ENCODE assay signal across 29 cellular contexts in the genomic region with DNA sequence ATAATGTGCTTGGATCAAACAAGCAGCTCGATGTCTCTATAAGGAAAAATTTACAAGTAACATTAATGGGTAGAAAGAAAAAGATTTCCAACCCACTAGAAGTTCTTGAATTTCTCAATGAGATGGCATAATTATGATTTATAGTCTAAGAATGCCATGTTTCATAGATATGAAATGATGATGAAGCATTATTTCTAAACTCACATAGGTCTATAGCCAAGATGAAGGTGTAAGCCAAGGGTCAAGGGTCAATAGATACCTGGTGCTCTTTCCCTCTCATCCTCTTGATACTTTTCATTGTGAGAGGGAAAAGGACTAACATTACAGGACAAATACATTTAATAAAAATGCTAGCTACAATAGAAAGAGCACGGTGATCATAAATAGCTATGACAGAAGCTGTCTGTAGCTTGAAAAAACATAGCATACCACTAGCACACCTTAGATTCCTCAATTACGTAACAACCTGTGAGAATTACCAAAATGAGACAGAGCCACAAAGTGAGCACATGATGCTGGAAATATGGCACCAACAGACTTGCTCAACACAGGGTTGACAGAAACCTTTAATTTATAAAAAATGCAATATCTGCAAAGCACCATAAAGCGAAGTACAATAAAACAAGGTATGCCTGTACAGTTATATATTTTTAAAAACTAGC. TPM values are rescaled to one million over a fixed set of nuclear protein-coding genes. Genes with fewer than 3 reads are reported as not detected.
"Had no signal": no experiment of that assay in that cellular context is flagged by ENCODE, and none has a peak within 500 bp of the region (broad histone marks: within the 10 kb centered on the region; RNA-seq: fewer than 3 reads in every experiment).

No MANE protein-coding gene starts in this region.

- DNase-seq: activated CD4-positive, alpha-beta memory T cell treated with anti-CD3 and anti-CD28 coated beads for 36 hours; activated CD4-positive, alpha-beta T cell treated with anti-CD3 and anti-CD28 coated beads for 48 hours; activated CD8-positive, alpha-beta memory T cell treated with anti-CD3 and anti-CD28 coated beads, Interleukin-2, amount 50 U/mL, for 4 hours; activated effector memory CD4-positive, alpha-beta T cell treated with anti-CD3 and anti-CD28 coated beads, Interleukin-2, amount 50 U/mL, for 16 hours; activated naive CD4-positive, alpha-beta T cell treated with anti-CD3 and anti-CD28 coated beads for 36 hours; activated T-cell treated with anti-CD3 and anti-CD28 coated beads, Interleukin-2, amount 50 U/mL, for 1 hour; amygdala; cerebellar nuclear complex; colonic mucosa; effector CD8-positive, alpha-beta T cell; erythroblast; hippocampal formation; left cardiac atrium; left ventricle myocardium superior; posterior cingulate gyrus; right cardiac atrium; stimulated activated CD4-positive, alpha-beta T cell treated with anti-CD3 and anti-CD28 coated beads, Interleukin-2, amount 100 ng/mL, for 48 hours; stimulated activated naive CD4-positive, alpha-beta T cell treated with Interleukin-2 at 50 U/mL for 16 hours; testis; transverse colon had no signal

- H3K9me3 ChIP-seq: colonic mucosa, gastroesophageal sphincter, testis, transverse colon had no signal

- H3K36me3 ChIP-seq: colonic mucosa, gastroesophageal sphincter, transverse colon had no signal

- H3K27ac ChIP-seq: colonic mucosa, gastroesophageal sphincter, transverse colon, VCaP had no signal

- ATAC-seq: gastroesophageal sphincter, left cardiac atrium, left ventricle myocardium superior, right cardiac atrium had no signal

- H3K27me3 Mint-ChIP-seq: activated CD4-positive, alpha-beta memory T cell treated with anti-CD3 and anti-CD28 coated beads for 36 hours had no signal

- H3K27me3 ChIP-seq: colonic mucosa, gastroesophageal sphincter, testis, transverse colon had no signal

- H3K27ac Mint-ChIP-seq: activated CD4-positive, alpha-beta memory T cell treated with anti-CD3 and anti-CD28 coated beads for 36 hours; activated naive CD4-positive, alpha-beta T cell treated with anti-CD3 and anti-CD28 coated beads for 36 hours; activated T-helper 1 cell treated with anti-CD3 and anti-CD28 coated beads, Interleukin-12 subunit alpha, Interleukin-12 subunit beta, Interleukin-2, Interleukin-4 antibody, amounts not matched to agents 30 ng/mL and 10 ng/mL and 1 ng/mL, durations not matched to agents 14 hours and 24 hours and 36 hours; nephron had no signal

- H3K4me3 ChIP-seq: colonic mucosa, gastroesophageal sphincter, testis, transverse colon had no signal

- H3K4me1 ChIP-seq: colonic mucosa, gastroesophageal sphincter, transverse colon had no signal

- H3K9me3 Mint-ChIP-seq: activated CD4-positive, alpha-beta memory T cell treated with anti-CD3 and anti-CD28 coated beads for 36 hours; activated naive CD4-positive, alpha-beta T cell treated with anti-CD3 and anti-CD28 coated beads for 36 hours; activated T-helper 1 cell treated with anti-CD3 and anti-CD28 coated beads, Interleukin-12 subunit alpha, Interleukin-12 subunit beta, Interleukin-2, Interleukin-4 antibody, amounts not matched to agents 30 ng/mL and 10 ng/mL and 1 ng/mL, durations not matched to agents 14 hours and 24 hours and 36 hours; nephron had no signal

- H3K4me1 Mint-ChIP-seq: nephron had no signal

- H3K4me3 Mint-ChIP-seq: activated CD4-positive, alpha-beta memory T cell treated with anti-CD3 and anti-CD28 coated beads for 36 hours; activated naive CD4-positive, alpha-beta T cell treated with anti-CD3 and anti-CD28 coated beads for 36 hours; activated T-helper 1 cell treated with anti-CD3 and anti-CD28 coated beads, Interleukin-12 subunit alpha, Interleukin-12 subunit beta, Interleukin-2, Interleukin-4 antibody, amounts not matched to agents 30 ng/mL and 10 ng/mL and 1 ng/mL, durations not matched to agents 14 hours and 24 hours and 36 hours; nephron had no signal

RNA-seq across cellular contexts. Expression of a gene that starts 26.3 kb away (rescaled TPM):
- total RNA-seq: activated CD4-positive, alpha-beta memory T cell treated with anti-CD3 and anti-CD28 coated beads for 36 hours; activated CD8-positive, alpha-beta memory T cell treated with anti-CD3 and anti-CD28 coated beads for 36 hours; activated naive CD4-positive, alpha-beta T cell treated with anti-CD3 and anti-CD28 coated beads for 36 hours; activated T-helper 1 cell treated with anti-CD3 and anti-CD28 coated beads, Interleukin-12 subunit alpha, Interleukin-12 subunit beta, Interleukin-2, Interleukin-4 antibody, amounts not matched to agents 30 ng/mL and 10 ng/mL and 1 ng/mL, durations not matched to agents 14 hours and 24 hours and 36 hours; colonic mucosa; dermis microvascular lymphatic vessel endothelial cell; gastroesophageal sphincter; left cardiac atrium; left ventricle myocardium superior; lung microvascular endothelial cell; right cardiac atrium; transverse colon; urinary bladder had no signal
- polyA plus RNA-seq: keratinocyte, right cardiac atrium had no signal
